In the genomic region with DNA sequence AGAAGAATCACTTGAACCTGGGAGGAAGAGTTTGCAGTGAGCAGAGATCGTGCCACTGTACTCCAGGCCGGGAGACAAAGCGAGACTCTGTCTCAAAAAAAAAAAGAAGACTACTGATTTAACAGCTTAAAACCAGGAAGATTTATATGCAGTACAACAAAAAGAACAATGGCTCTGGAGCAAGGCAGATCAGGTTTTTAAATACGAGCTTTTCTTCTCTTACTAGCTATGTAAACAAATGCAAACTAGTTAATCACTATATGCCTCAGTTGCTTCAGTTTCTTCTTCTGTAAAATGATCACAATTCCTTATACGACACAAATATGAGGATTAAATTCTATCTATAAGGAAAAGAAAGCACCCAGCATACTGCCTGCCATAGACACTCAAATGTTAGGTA, we compare ENCODE assay signal across 16 cellular contexts. TPM values are rescaled to one million over a fixed set of nuclear protein-coding genes. Genes with fewer than 3 reads are reported as not detected.
DNase-seq lines count a peak whose midpoint lies in the region; ATAC-seq, FAIRE-seq and TF ChIP-seq lines count a peak whose summit lies in the region.
"Had no signal": no experiment of that assay in that cellular context is flagged by ENCODE, and none has a peak within 500 bp of the region (broad histone marks: within the 10 kb centered on the region; RNA-seq: fewer than 3 reads in every experiment).

No MANE protein-coding gene starts in this region.

- H3K4ac ChIP-seq in H9 (ENCODE audit: low read depth, low read length) (no peak overlapping the region), H1 (replicated peaks; ENCODE audit: insufficient read length, low read depth, low read length) (no peak overlapping the region)

- H3K27me3 Mint-ChIP-seq in H9 (ENCODE audit: low read depth) (no peaks in the 10 kb centered on the region), nephron progenitor cell (ENCODE audit: low read depth, poor library complexity) (no peaks in the 10 kb centered on the region)
- no peaks in the 10 kb centered on the region for H3K27me3 Mint-ChIP-seq in activated T-cell treated with anti-CD3 and anti-CD28 coated beads, Interleukin-2, amount 50 U/mL, for 72 hours (ENCODE audit: low read depth)
- H3K27me3 Mint-ChIP-seq: CD4-positive, CD25-positive, alpha-beta regulatory T cell had no signal

- H3K18ac ChIP-seq in H9 (ENCODE audit: insufficient read length, low read depth, low read length) (no peak overlapping the region), H1 (ENCODE audit: extremely low read depth, low read length) (no peak overlapping the region)

- no peak overlapping the region for H3K27ac ChIP-seq in H9 (ENCODE audit: insufficient read length, low read depth, low read length)
- no peak overlapping the region for H3K27ac ChIP-seq in H1 (ENCODE audit: low read depth, low read length)
- no peak overlapping the region for H3K27ac ChIP-seq in tibial artery
- H3K27ac ChIP-seq: BLaER1 treated with 17β-estradiol and CSF1 and Interleukin-3, amounts not matched to agents 10 nM and 100 nM; GM23248; HL-60 had no signal

- H3F3A ChIP-seq in Loucy (ENCODE audit: low read depth): no peaks in the 10 kb centered on the region; the same call in 1 of the 2 replicates

- no peak for TF ChIP-seq EP300 in H1 (IDR thresholded peaks at IDR 0.05; ENCODE audit: borderline replicate concordance in 1 of 2, low read depth in 2 of 2, low read length in 2 of 2)

- H3K36me3 ChIP-seq in Loucy (ENCODE audit: insufficient read depth, low read length) (no peaks in the 10 kb centered on the region), H1 (ENCODE audit: control insufficient read depth in 2 of 4, insufficient read depth in 4 of 4, low read length in 3 of 4) (no peaks in the 10 kb centered on the region), tibial artery (peaks cover 0 to 3% (median 0%) of the 10 kb centered on the region in 3 donors)

- H3K36me3 Mint-ChIP-seq in H9 (ENCODE audit: insufficient read depth in 1 of 3, low read depth in 3 of 3): peaks cover 0 to 4% (median 0%) of the 10 kb centered on the region in 3 experiments; a peak in 3 of 7 replicates
- H3K36me3 Mint-ChIP-seq in nephron progenitor cell (ENCODE audit: low read depth): peaks cover 27% of the 10 kb centered on the region
- H3K36me3 Mint-ChIP-seq in activated T-cell treated with anti-CD3 and anti-CD28 coated beads, Interleukin-2, amount 50 U/mL, for 72 hours (ENCODE audit: insufficient read depth in 2 of 2): no peaks in the 10 kb centered on the region
- H3K36me3 Mint-ChIP-seq: CD4-positive, CD25-positive, alpha-beta regulatory T cell had no signal

- H3K4me1 Mint-ChIP-seq in H9: peaks cover 20 to 35% of the 10 kb centered on the region in 2 experiments
- peaks cover 34% of the 10 kb centered on the region for H3K4me1 Mint-ChIP-seq in nephron progenitor cell
- peaks cover 33% of the 10 kb centered on the region for H3K4me1 Mint-ChIP-seq in activated T-cell treated with anti-CD3 and anti-CD28 coated beads, Interleukin-2, amount 50 U/mL, for 72 hours (ENCODE audit: low read depth)

- H2BK20ac ChIP-seq in H9 (ENCODE audit: low read depth, low read length, poor library complexity, severe bottlenecking) (no peak overlapping the region), H1 (ENCODE audit: low read length) (no peak overlapping the region)

- CTCF ChIA-PET in H1 (lab: Charles Lee; ENCODE audit: partially characterized antibody): interaction anchor here (0.6 to 1.5 kb wide), 14 partner anchors 9 to 1884 kb away, joined by 3 to 7 read pairs (median 3); no protein-coding TSS in a partner anchor

- peaks cover 3% of the 10 kb centered on the region for H3K79me1 ChIP-seq in H9 (ENCODE audit: insufficient read depth, low read depth, low read length, poor library complexity, severe bottlenecking)
- peaks cover 2% of the 10 kb centered on the region; the same call in 1 of the 2 replicates for H3K79me1 ChIP-seq in H1 (ENCODE audit: low read depth, low read length)

- H4K8ac ChIP-seq in H9 (replicated peaks; ENCODE audit: insufficient read length, low read depth, low read length): no peak overlapping the region
- peak overlapping the region; percentile 80; the same call in 1 of the 2 replicates for H4K8ac ChIP-seq in H1 (ENCODE audit: extremely low read depth, insufficient read depth, low read length)

- H3K9ac ChIP-seq in H9 (ENCODE audit: extremely low read depth, insufficient read length, low read length): no peak overlapping the region
- H3K9ac ChIP-seq in Loucy (ENCODE audit: low read depth, low read length, poor library complexity, severe bottlenecking): peak overlapping the region; percentile 74
- H3K9ac ChIP-seq in H1 (replicated peaks in 1 of 4; ENCODE audit: extremely low read depth in 1 of 4, low read depth in 3 of 4, low read length in 3 of 4): no peak overlapping the region
- H3K9ac ChIP-seq: BLaER1 treated with 17β-estradiol and CSF1 and Interleukin-3, amounts not matched to agents 10 nM and 100 nM; GM23248 had no signal

- DNase-seq in H9: no peak
- DNase-seq in H1 (ENCODE audit: low read depth in 1 of 2, low spot score in 2 of 2): no peak
- DNase-seq in nephron progenitor cell: no peak
- DNase-seq in activated T-cell treated with anti-CD3 and anti-CD28 coated beads, Interleukin-2, amount 50 U/mL, for 72 hours: no peak
- no peak for DNase-seq in tibial artery
- no peak for DNase-seq in cerebellar cortex (ENCODE audit: low spot score)
- DNase-seq in urothelium cell line (ENCODE audit: low spot score): no peak
- DNase-seq: ACHN; CD4-positive, CD25-positive, alpha-beta regulatory T cell; DMS53; GM23248; HCEC 1CT had no signal

- FAIRE-seq in H1 (lab: Jason Lieb, UNC): no peak
- no peak for FAIRE-seq in urothelium cell line (lab: Jason Lieb, UNC)

- H2BK12ac ChIP-seq in H9 (ENCODE audit: insufficient read length, low read depth, low read length) (no peak overlapping the region), H1 (ENCODE audit: low read depth, low read length) (no peak overlapping the region)

- H3K4me1 ChIP-seq in H9 (ENCODE audit: insufficient read depth, low read length) (peaks cover 3% of the 10 kb centered on the region; the same call in 1 of the 2 replicates), Loucy (ENCODE audit: insufficient read depth, low read length, poor library complexity, severe bottlenecking) (peaks cover 73% of the 10 kb centered on the region), H1 (replicated peaks in 1 of 4; ENCODE audit: control insufficient read depth in 3 of 4, insufficient read depth in 4 of 4, low read length in 3 of 4) (peaks cover 0 to 7% (median 0%) of the 10 kb centered on the region in 4 experiments; a peak in 2 of 7 replicates), tibial artery (peaks cover 0 to 4% (median under 1%) of the 10 kb centered on the region in 4 donors)

- no peak for TF ChIP-seq CTCF in H9 (conservative IDR thresholded peaks at IDR 0.05)
- no peak for TF ChIP-seq CTCF in Loucy (conservative IDR thresholded peaks at IDR 0.05; ENCODE audit: low read length)
- no peak for TF ChIP-seq CTCF in H1 (IDR thresholded peaks at IDR 0.05; ENCODE audit: control extremely low read depth in 1 of 3, insufficient read depth in 1 of 3, low read depth in 1 of 3, low read length in 3 of 3)
- no peak for TF ChIP-seq CTCF in nephron progenitor cell (IDR thresholded peaks at IDR 0.05)
- TF ChIP-seq CTCF in tibial artery (IDR thresholded peaks at IDR 0.05): no peak

- H2AFZ ChIP-seq in H9 (ENCODE audit: low read length): no peak overlapping the region
- H2AFZ ChIP-seq in Loucy (ENCODE audit: low read length): no peak overlapping the region
- no peak overlapping the region for H2AFZ ChIP-seq in H1 (ENCODE audit: low read length)
- H2AFZ ChIP-seq: GM23248 had no signal

- POLR2A ChIA-PET in H1 (lab: Charles Lee; ENCODE audit: partially characterized antibody): no interaction called here

- H4K91ac ChIP-seq in H9 (ENCODE audit: insufficient read length, low read depth, low read length) (no peak overlapping the region), H1 (replicated peaks; ENCODE audit: insufficient read length, low read length) (no peak overlapping the region)

- ATAC-seq in activated T-cell treated with anti-CD3 and anti-CD28 coated beads, Interleukin-2, amount 50 U/mL, for 72 hours (replicated peaks in 1 of 2): no peak

- no peak overlapping the region for H3K4me3 Mint-ChIP-seq in H9
- no peak overlapping the region for H3K4me3 Mint-ChIP-seq in nephron progenitor cell
- H3K4me3 Mint-ChIP-seq in activated T-cell treated with anti-CD3 and anti-CD28 coated beads, Interleukin-2, amount 50 U/mL, for 72 hours: no peak overlapping the region
- H3K4me3 Mint-ChIP-seq: CD4-positive, CD25-positive, alpha-beta regulatory T cell had no signal

- no peaks in the 10 kb centered on the region for H3K23me2 ChIP-seq in H9 (ENCODE audit: insufficient read length, low read depth, low read length, poor library complexity, severe bottlenecking)
- no peaks in the 10 kb centered on the region for H3K23me2 ChIP-seq in H1 (ENCODE audit: low read depth, low read length)

- H3K14ac ChIP-seq in H9 (ENCODE audit: insufficient read depth, low read length) (no peak overlapping the region), H1 (ENCODE audit: insufficient read length) (no peak overlapping the region)

- H3K23ac ChIP-seq in H9 (ENCODE audit: insufficient read length, low read depth, low read length) (no peak overlapping the region), H1 (ENCODE audit: insufficient read length) (no peak overlapping the region)

- H3K27me3 ChIP-seq in H9 (ENCODE audit: insufficient read depth, low read length) (no peaks in the 10 kb centered on the region), Loucy (ENCODE audit: insufficient read depth, low read length, poor library complexity, severe bottlenecking) (no peaks in the 10 kb centered on the region), H1 (replicated peaks in 1 of 4; ENCODE audit: control insufficient read depth in 3 of 4, extremely low read depth in 1 of 4, insufficient read depth in 3 of 4, low read length in 3 of 4) (no peaks in the 10 kb centered on the region), tibial artery (no peaks in the 10 kb centered on the region)
- H3K27me3 ChIP-seq: BLaER1 treated with 17β-estradiol and CSF1 and Interleukin-3, amounts not matched to agents 10 nM and 100 nM had no signal

- H4K20me1 ChIP-seq in H9 (ENCODE audit: control insufficient read depth, insufficient read depth, insufficient read length): no peaks in the 10 kb centered on the region
- peaks cover 9% of the 10 kb centered on the region for H4K20me1 ChIP-seq in Loucy (ENCODE audit: insufficient read depth, low read length, poor library complexity, severe bottlenecking)
- no peaks in the 10 kb centered on the region for H4K20me1 ChIP-seq in H1 (replicated peaks in 1 of 2; ENCODE audit: control insufficient read depth in 1 of 2, insufficient read depth in 2 of 2, low read length in 2 of 2)

- no peak overlapping the region for H2BK120ac ChIP-seq in H9 (ENCODE audit: low read depth, low read length, poor library complexity, severe bottlenecking)
- H2BK120ac ChIP-seq in H1 (replicated peaks; ENCODE audit: low read depth, low read length): no peak overlapping the region

- H3K56ac ChIP-seq in H9 (ENCODE audit: insufficient read length, low read depth, low read length) (no peak overlapping the region), H1 (replicated peaks; ENCODE audit: insufficient read length, low read depth, low read length) (no peak overlapping the region)

- WGBS in H9 (ENCODE audit: extremely low coverage, insufficient read length, low lambda C conversion rate): no CpG with 5 or more reads among the region's 5 CpGs
- WGBS in H1 (ENCODE audit: extremely low coverage in 1 of 2, insufficient coverage in 1 of 2, insufficient read length in 1 of 2, insufficient replicate concordance in 2 of 2, low coverage in 1 of 2, low lambda C conversion rate in 2 of 2, missing lambda C conversion rate in 1 of 2), 2 experiments: 83% methylated on average over 5 of the region's 5 CpGs; no CpG with 5 or more reads in 1 of the 2 experiments

- H3K9me3 Mint-ChIP-seq in H9 (no peaks in the 10 kb centered on the region), nephron progenitor cell (no peaks in the 10 kb centered on the region)
- H3K9me3 Mint-ChIP-seq in activated T-cell treated with anti-CD3 and anti-CD28 coated beads, Interleukin-2, amount 50 U/mL, for 72 hours: no peaks in the 10 kb centered on the region
- H3K9me3 Mint-ChIP-seq: CD4-positive, CD25-positive, alpha-beta regulatory T cell had no signal

- H4K5ac ChIP-seq in H9 (ENCODE audit: insufficient read length, low read depth, low read length): no peak overlapping the region
- no peak overlapping the region for H4K5ac ChIP-seq in H1 (ENCODE audit: insufficient read length, low read depth, low read length)

- intact Hi-C loops in tibial artery (cut with DNase I; ENCODE audit: low total_unique reads): no loop called here

- no peak for TF ChIP-seq RAD21 in H1 (IDR thresholded peaks at IDR 0.05 in 1 of 2, conservative IDR thresholded peaks at IDR 0.05 in 1 of 2; ENCODE audit: low read depth in 2 of 2, low read length in 2 of 2)

- H3K9me3 ChIP-seq in H9 (ENCODE audit: control insufficient read depth, low read depth, low read length) (no peaks in the 10 kb centered on the region), Loucy (ENCODE audit: insufficient read depth, low read depth, low read length) (no peaks in the 10 kb centered on the region), H1 (ENCODE audit: insufficient read depth in 2 of 2, low read depth in 1 of 2, low read length in 1 of 2) (no peaks in the 10 kb centered on the region), tibial artery (no peaks in the 10 kb centered on the region)

- H2AK5ac ChIP-seq in H9 (ENCODE audit: insufficient read length, low read length) (no peak overlapping the region), H1 (ENCODE audit: low read depth, low read length) (no peak overlapping the region)

- no peak overlapping the region for H3T11ph ChIP-seq in H9 (ENCODE audit: low read length)

- TF ChIP-seq POLR2A in H1 (IDR thresholded peaks at IDR 0.05; ENCODE audit: control extremely low read depth in 1 of 2, low read depth in 2 of 2, low read length in 2 of 2): no peak

- H2BK15ac ChIP-seq in H9 (ENCODE audit: low read depth, low read length) (no peak overlapping the region), H1 (ENCODE audit: low read length) (no peak overlapping the region)

- no peak overlapping the region for H3K4me2 ChIP-seq in H9 (ENCODE audit: insufficient read depth, insufficient read length, low read length)
- peak overlapping the region; percentile 97 for H3K4me2 ChIP-seq in Loucy (ENCODE audit: low read depth, low read length, poor library complexity, severe bottlenecking)
- H3K4me2 ChIP-seq in H1 (ENCODE audit: insufficient read depth in 1 of 2, low read depth in 2 of 2, low read length in 2 of 2): no peak overlapping the region

- H3K79me2 ChIP-seq in H9 (ENCODE audit: insufficient read depth, low read length) (no peaks in the 10 kb centered on the region; the same call in 1 of the 2 replicates), Loucy (ENCODE audit: insufficient read depth, low read length) (peaks cover 99% of the 10 kb centered on the region), H1 (ENCODE audit: control insufficient read depth in 1 of 2, insufficient read depth in 2 of 2, low read length in 2 of 2) (peaks cover 0 to 82% of the 10 kb centered on the region in 2 experiments; a peak in 3 of 4 replicates)

- no peaks in the 10 kb centered on the region for H3K9me2 ChIP-seq in Loucy (replicated peaks; ENCODE audit: low read depth, low read length)

- H2BK5ac ChIP-seq in H9 (ENCODE audit: insufficient read length, low read length) (no peak overlapping the region), H1 (ENCODE audit: low read depth, low read length) (no peak overlapping the region)

- H3K4me3 ChIP-seq in Loucy (ENCODE audit: low read length, poor library complexity, severe bottlenecking) (peak overlapping the region; percentile 81), H1 (ENCODE audit: extremely low read depth in 1 of 4, insufficient read depth in 2 of 4, low read depth in 3 of 4, low read length in 4 of 4) (no peak overlapping the region), tibial artery (no peak overlapping the region)
- H3K4me3 ChIP-seq: BLaER1 treated with 17β-estradiol and CSF1 and Interleukin-3, amounts not matched to agents 10 nM and 100 nM; GM23248 had no signal

- peak overlapping the region in 2 of 3 experiments; percentile 71 to 96; a peak in 5 of 7 replicates for H3K27ac Mint-ChIP-seq in H9
- H3K27ac Mint-ChIP-seq in nephron progenitor cell: peak overlapping the region; percentile 89
- no peak overlapping the region for H3K27ac Mint-ChIP-seq in activated T-cell treated with anti-CD3 and anti-CD28 coated beads, Interleukin-2, amount 50 U/mL, for 72 hours
- H3K27ac Mint-ChIP-seq: CD4-positive, CD25-positive, alpha-beta regulatory T cell had no signal

RNA-seq across cellular contexts. Expression of a gene that starts 6.9 kb away (rescaled TPM):
- 21.1 and 21.8 TPM in 2 replicates for total RNA-seq in H9 (2021)
- total RNA-seq in H1 (2021; fragmentation: NEBNext Ultra II Directional; extraction: Animal tissue kit (Norgen Biotek cat#: 25700)): 21.6 and 22.8 TPM in 2 replicates
- 17.1 and 24.0 TPM in 2 replicates for polyA plus RNA-seq in H1 (2011; rRNA removed)
- 11.8 TPM for polyA plus RNA-seq in H1 (2011; cell fraction: cytosol; rRNA removed)
- polyA plus RNA-seq in H1 (2011; cell fraction: nucleus; rRNA removed): 41.5 TPM
- polyA plus RNA-seq in H1 (2012, experiment 1 of 2): 11.4 to 15.5 TPM (median 14.4 TPM) in 4 replicates
- polyA plus RNA-seq in H1 (2012, experiment 2 of 2): 7.8 TPM
- 11.9 TPM for polyA plus RNA-seq in H1 (2013, experiment 1 of 2)
- polyA plus RNA-seq in H1 (2013, experiment 2 of 2): 10.7 TPM
- polyA minus RNA-seq in H1 (2011; rRNA and poly(A)+ RNA removed): 25.2 and 28.5 TPM in 2 replicates
- 15.5 TPM for polyA minus RNA-seq in H1 (2011; cell fraction: cytosol; rRNA and poly(A)+ RNA removed)
- polyA minus RNA-seq in H1 (2011; cell fraction: nucleus; rRNA and poly(A)+ RNA removed): 23.6 TPM
- total RNA-seq in activated T-cell treated with anti-CD3 and anti-CD28 coated beads, Interleukin-2, amount 50 U/mL, for 72 hours: 10 to 100 TPM; 21.5 to 23.5 TPM

RNA-seq across cellular contexts. Expression of a gene that starts 55.3 kb away (rescaled TPM):
- 34.0 and 37.1 TPM in 2 replicates for total RNA-seq in H9 (2021)
- total RNA-seq in H1 (2021; fragmentation: NEBNext Ultra II Directional; extraction: Animal tissue kit (Norgen Biotek cat#: 25700)): 13.5 and 14.8 TPM in 2 replicates
- 24.5 and 34.8 TPM in 2 replicates for polyA plus RNA-seq in H1 (2011; rRNA removed)
- polyA plus RNA-seq in H1 (2011; cell fraction: cytosol; rRNA removed): 25.8 TPM
- polyA plus RNA-seq in H1 (2011; cell fraction: nucleus; rRNA removed): 42.1 TPM
- 14.7 to 20.3 TPM (median 17.4 TPM) in 4 replicates for polyA plus RNA-seq in H1 (2012, experiment 1 of 2)
- 14.5 TPM for polyA plus RNA-seq in H1 (2012, experiment 2 of 2)
- 12.7 TPM for polyA plus RNA-seq in H1 (2013, experiment 1 of 2)
- polyA plus RNA-seq in H1 (2013, experiment 2 of 2): 10.6 TPM
- polyA minus RNA-seq in H1 (2011; rRNA and poly(A)+ RNA removed): 9.2 and 9.8 TPM in 2 replicates
- 12.6 TPM for polyA minus RNA-seq in H1 (2011; cell fraction: cytosol; rRNA and poly(A)+ RNA removed)
- 14.0 TPM for polyA minus RNA-seq in H1 (2011; cell fraction: nucleus; rRNA and poly(A)+ RNA removed)
- total RNA-seq in activated T-cell treated with anti-CD3 and anti-CD28 coated beads, Interleukin-2, amount 50 U/mL, for 72 hours: 10 to 100 TPM in 1 of 2 donors, 1 to 10 TPM in 1; 8.5 to 11.3 TPM
- total RNA-seq: Daoy, GM23248 had no signal
- polyA plus RNA-seq: GM23248 had no signal
